8 cellular contexts compared by ENCODE assay signal in the genomic region with DNA sequence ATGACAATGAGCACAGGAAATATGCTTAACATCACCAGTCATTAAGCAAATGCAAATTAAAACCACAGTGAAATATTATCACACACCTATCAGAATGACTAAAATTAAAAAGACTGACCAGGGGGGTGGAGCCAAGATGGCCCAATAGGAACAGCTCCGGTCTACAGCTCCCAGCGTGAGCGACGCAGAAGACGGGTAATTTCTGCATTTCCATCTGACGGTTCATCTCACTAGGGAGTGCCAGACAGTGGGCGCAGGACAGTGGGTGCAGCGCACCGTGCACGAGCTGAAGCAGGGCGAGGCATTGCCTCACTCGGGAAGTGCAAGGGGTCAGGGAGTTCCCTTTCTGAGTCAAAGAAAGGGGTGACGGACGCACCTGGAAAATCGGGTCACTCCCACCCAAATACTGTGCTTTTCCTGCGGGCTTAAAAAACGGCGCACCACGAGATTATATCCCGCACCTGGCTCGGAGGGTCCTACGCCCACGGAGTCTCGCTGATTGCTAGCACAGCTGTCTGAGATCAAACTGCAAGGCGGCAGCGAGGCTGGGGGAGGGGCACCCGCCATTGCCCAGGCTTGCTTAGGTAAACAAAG. TPM values are rescaled to one million over a fixed set of nuclear protein-coding genes. Genes with fewer than 3 reads are reported as not detected.
DNase-seq lines count a peak whose midpoint lies in the region; ATAC-seq and TF ChIP-seq lines count a peak whose summit lies in the region.
"Not testable (repeated sequence)": the region's sequence is repeated elsewhere in the genome, so short reads cannot be mapped to it uniquely, and the experiment has no call there.

No MANE protein-coding gene starts in this region.

- peak overlapping the region; percentile 81 for H3K4me3 Mint-ChIP-seq in activated T-helper 1 cell treated with anti-CD3 and anti-CD28 coated beads, Interleukin-12 subunit alpha, Interleukin-12 subunit beta, Interleukin-2, Interleukin-4 antibody, amounts not matched to agents 30 ng/mL and 10 ng/mL and 1 ng/mL, durations not matched to agents 14 hours and 24 hours and 36 hours
- peak overlapping the region; percentile 93 for H3K4me3 Mint-ChIP-seq in memory B cell

- H3K36me3 ChIP-seq in ES-I3 (ENCODE audit: insufficient read depth, low read length); ectodermal cell (ENCODE audit: control insufficient read depth, insufficient read depth, low read length); transverse colon: not testable (repeated sequence)

- in situ Hi-C loops in transverse colon (cut with MboI; ENCODE audit: low pct_ligation_motif_present in 1 of 4, low pct_unique_long_range_greater_than_20kb in 1 of 4, low sequenced_read_pairs in 3 of 4): not testable (repeated sequence)

- H3K4me1 Mint-ChIP-seq in activated T-helper 1 cell treated with anti-CD3 and anti-CD28 coated beads, Interleukin-12 subunit alpha, Interleukin-12 subunit beta, Interleukin-2, Interleukin-4 antibody, amounts not matched to agents 30 ng/mL and 10 ng/mL and 1 ng/mL, durations not matched to agents 14 hours and 24 hours and 36 hours (ENCODE audit: low read depth); memory B cell: not testable (repeated sequence)

- not testable (repeated sequence) for H3K27ac ChIP-seq in ectodermal cell (ENCODE audit: insufficient read depth, low read depth, low read length, poor library complexity, severe bottlenecking)
- peak overlapping the region; percentile 33 to 75 (median 65) for H3K27ac ChIP-seq in transverse colon

- H3K9ac ChIP-seq in ES-I3 (ENCODE audit: low read depth, low read length): peak overlapping the region; percentile 39; the same call in 1 of the 2 replicates

- TF ChIP-seq CTCF in transverse colon (IDR thresholded peaks at IDR 0.05): not testable (repeated sequence)

- H3K27ac Mint-ChIP-seq in activated T-helper 1 cell treated with anti-CD3 and anti-CD28 coated beads, Interleukin-12 subunit alpha, Interleukin-12 subunit beta, Interleukin-2, Interleukin-4 antibody, amounts not matched to agents 30 ng/mL and 10 ng/mL and 1 ng/mL, durations not matched to agents 14 hours and 24 hours and 36 hours: not testable (repeated sequence)
- H3K27ac Mint-ChIP-seq in memory B cell: peak overlapping the region; percentile 93

- DNase-seq in NCI-H460 (ENCODE audit: extremely low read depth, low read depth) (peak; percentile 6), SW480 (ENCODE audit: low spot score) (peak; percentile 48), memory B cell (ENCODE audit: low spot score in 2 of 2) (peak in 1 of 2 donors; percentile 62), transverse colon (peak; percentile 47)
- DNase-seq in activated T-helper 1 cell treated with anti-CD3 and anti-CD28 coated beads, Interleukin-12 subunit alpha, Interleukin-12 subunit beta, Interleukin-2, Interleukin-4 antibody, amounts not matched to agents 30 ng/mL and 10 ng/mL and 1 ng/mL, durations not matched to agents 14 hours and 24 hours and 36 hours (ENCODE audit: low spot score): not testable (repeated sequence)

- 40% methylated on average over 25 to 27 of the region's 27 CpGs for WGBS in ectodermal cell, 2 experiments
- WGBS in transverse colon (ENCODE audit: low coverage in 1 of 2), 2 donors: 50 to 83% methylated on average over 5 to 25 of the region's 27 CpGs

- H3K9me3 Mint-ChIP-seq in activated T-helper 1 cell treated with anti-CD3 and anti-CD28 coated beads, Interleukin-12 subunit alpha, Interleukin-12 subunit beta, Interleukin-2, Interleukin-4 antibody, amounts not matched to agents 30 ng/mL and 10 ng/mL and 1 ng/mL, durations not matched to agents 14 hours and 24 hours and 36 hours; memory B cell: not testable (repeated sequence)

- H3K36me3 Mint-ChIP-seq in activated T-helper 1 cell treated with anti-CD3 and anti-CD28 coated beads, Interleukin-12 subunit alpha, Interleukin-12 subunit beta, Interleukin-2, Interleukin-4 antibody, amounts not matched to agents 30 ng/mL and 10 ng/mL and 1 ng/mL, durations not matched to agents 14 hours and 24 hours and 36 hours (ENCODE audit: low read depth); memory B cell: not testable (repeated sequence)

- peak; percentile 93 for ATAC-seq in HG02870 (IDR thresholded peaks at IDR 0.05; ENCODE audit: unreplicated experiment)
- peak; percentile 98 for ATAC-seq in memory B cell (ENCODE audit: low read depth)

- not testable (repeated sequence) for TF ChIP-seq EP300 in transverse colon (IDR thresholded peaks at IDR 0.05; ENCODE audit: low read depth)

- not testable (repeated sequence) for H3K9me3 ChIP-seq in ES-I3 (ENCODE audit: control insufficient read depth, insufficient read depth, low read length); ectodermal cell (ENCODE audit: control insufficient read depth, low read length); transverse colon

- H3K4me1 ChIP-seq in ES-I3 (ENCODE audit: insufficient read depth, low read length); ectodermal cell (ENCODE audit: control insufficient read depth, insufficient read depth, low read length); transverse colon: not testable (repeated sequence)

- intact Hi-C loops in activated T-helper 1 cell treated with anti-CD3 and anti-CD28 coated beads, Interleukin-12 subunit alpha, Interleukin-12 subunit beta, Interleukin-2, Interleukin-4 antibody, amounts not matched to agents 30 ng/mL and 10 ng/mL and 1 ng/mL, durations not matched to agents 14 hours and 24 hours and 36 hours (cut with micrococcal nuclease): loop anchor here (1.0 kb wide), 1 partner anchor 36 kb away; no protein-coding TSS in a partner anchor
- intact Hi-C loops in transverse colon (cut with DNase I; ENCODE audit: low total_unique reads): not testable (repeated sequence)

- H3K27me3 Mint-ChIP-seq in activated T-helper 1 cell treated with anti-CD3 and anti-CD28 coated beads, Interleukin-12 subunit alpha, Interleukin-12 subunit beta, Interleukin-2, Interleukin-4 antibody, amounts not matched to agents 30 ng/mL and 10 ng/mL and 1 ng/mL, durations not matched to agents 14 hours and 24 hours and 36 hours (ENCODE audit: insufficient read depth); memory B cell: not testable (repeated sequence)

- H3K27me3 ChIP-seq in ectodermal cell (ENCODE audit: control insufficient read depth, insufficient read depth, low read length, poor library complexity, severe bottlenecking); transverse colon: not testable (repeated sequence)

- TF ChIP-seq POLR2A in transverse colon (IDR thresholded peaks at IDR 0.05): not testable (repeated sequence)

- H3K4me3 ChIP-seq in ectodermal cell (ENCODE audit: insufficient read depth, low read depth, low read length) (peak overlapping the region; percentile 18), transverse colon (peak overlapping the region in 3 of 4 donors; percentile 31 to 40 (median 33))

RNA-seq across cellular contexts. Expression of a gene that starts 29.1 kb away (rescaled TPM):
- total RNA-seq in NCI-H460 (2014; rRNA removed; shearing (Covaris generic)): 7.5 and 8.8 TPM in 2 replicates
- 13.6 and 27.8 TPM in 2 replicates for polyA plus RNA-seq in NCI-H460 (2014; cell fraction: nucleus; rRNA removed)
- 24.0 and 24.6 TPM in 2 replicates for total RNA-seq in activated T-helper 1 cell treated with anti-CD3 and anti-CD28 coated beads, Interleukin-12 subunit alpha, Interleukin-12 subunit beta, Interleukin-2, Interleukin-4 antibody, amounts not matched to agents 30 ng/mL and 10 ng/mL and 1 ng/mL, durations not matched to agents 14 hours and 24 hours and 36 hours
- 30.0 TPM for polyA plus RNA-seq in ectodermal cell (2013, experiment 1 of 4)
- 31.8 TPM for polyA plus RNA-seq in ectodermal cell (2013, experiment 2 of 4)
- polyA plus RNA-seq in ectodermal cell (2013, experiment 3 of 4): 17.6 TPM
- polyA plus RNA-seq in ectodermal cell (2013, experiment 4 of 4): 23.4 TPM
- 10 to 100 TPM; 13.5 to 44.8 (median 16.6) TPM for total RNA-seq in transverse colon
